ENCODE assay signal across 8 cellular contexts in genomic region chr3:141486735-141487418, GRCh38. TPM values are rescaled to one million over a fixed set of nuclear protein-coding genes. Genes with fewer than 3 reads are reported as not detected.
DNase-seq lines count a peak whose midpoint lies in the region; ATAC-seq and TF ChIP-seq lines count a peak whose summit lies in the region.

RASA2 (plus strand) TSS chr3:141487027; CDS start chr3:141487084, 57 bp downstream.

- peak within 1 kb of the TSS; percentile 92 to 97 (median 96) for H3K27ac Mint-ChIP-seq in nephron

- ATAC-seq in GM21825 (IDR thresholded peaks at IDR 0.05; ENCODE audit: unreplicated experiment): peak; percentile 66
- peak; percentile 62 for ATAC-seq in RWPE2 (ENCODE audit: low read depth)

- H3K27me3 Mint-ChIP-seq in nephron (ENCODE audit: low read depth): no peaks in the 10 kb centered on the region

- H3K4me1 ChIP-seq in RWPE2 (ENCODE audit: insufficient read depth, poor library complexity, severe bottlenecking): peaks cover 29% of the 10 kb centered on the region
- H3K4me1 ChIP-seq in stomach: peaks cover 13 to 59% (median 28%) of the 10 kb centered on the region in 4 donors

- TF ChIP-seq CTCF in RWPE2 (IDR thresholded peaks at IDR 0.05; ENCODE audit: poor library complexity, severe bottlenecking) (no peak), nephron (IDR thresholded peaks at IDR 0.05; ENCODE audit: unreplicated experiment in 3 of 3) (no peak), stomach (IDR thresholded peaks at IDR 0.05) (no peak)

- TF ChIP-seq EP300 in stomach (IDR thresholded peaks at IDR 0.05): no peak

- H3K4me1 Mint-ChIP-seq in nephron: peaks cover 31% of the 10 kb centered on the region

- H3K27ac ChIP-seq in RWPE2 (ENCODE audit: poor library complexity, severe bottlenecking): peak within 1 kb of the TSS; percentile 92
- peak within 1 kb of the TSS; percentile 95 to 100 (median 98) for H3K27ac ChIP-seq in stomach

- no peak for TF ChIP-seq POLR2A in stomach (IDR thresholded peaks at IDR 0.05)

- H3K36me3 ChIP-seq in RWPE2 (ENCODE audit: low read depth) (no peaks in the 10 kb centered on the region), stomach (no peaks in the 10 kb centered on the region)

- H3K27me3 ChIP-seq in RWPE2 (ENCODE audit: insufficient read depth, poor library complexity, severe bottlenecking): no peaks in the 10 kb centered on the region
- no peaks in the 10 kb centered on the region for H3K27me3 ChIP-seq in stomach

- peak within 1 kb of the TSS; percentile 96 for H3K4me3 ChIP-seq in RWPE2 (ENCODE audit: severe bottlenecking)
- peak within 1 kb of the TSS; percentile 75 to 95 (median 89) for H3K4me3 ChIP-seq in stomach

- intact Hi-C loops in stomach (cut with DNase I; ENCODE audit: low total_unique reads): no loop called here

- no peaks in the 10 kb centered on the region for H3K9me3 ChIP-seq in RWPE2 (ENCODE audit: severe bottlenecking)
- no peaks in the 10 kb centered on the region for H3K9me3 ChIP-seq in stomach

- DNase-seq in Daoy (ENCODE audit: low read depth) (peak; percentile 90), LHCN-M2 (ENCODE audit: low read depth) (peak; percentile 95), RWPE2 (ENCODE audit: low spot score) (peak; percentile 83), fibroblast of the conjunctiva (ENCODE audit: low read depth) (peak; percentile 71), stomach (peak; percentile 73)
- peak; percentile 89 for DNase-seq in activated effector memory CD4-positive, alpha-beta T cell treated with anti-CD3 and anti-CD28 coated beads, Interleukin-2, amount 50 U/mL, for 16 hours

- H3K4me3 Mint-ChIP-seq in nephron: peak within 1 kb of the TSS; percentile 88 to 95 (median 91)

- 0 to 3% (median 1%) methylated on average over 8 to 86 of the region's 86 CpGs for WGBS in stomach, 5 donors

- no peaks in the 10 kb centered on the region for H3K9me3 Mint-ChIP-seq in nephron

- no peaks in the 10 kb centered on the region for H3K36me3 Mint-ChIP-seq in nephron (ENCODE audit: low read depth)

RNA-seq across cellular contexts. Expression of gene RASA2, which starts in this region (rescaled TPM):
- 13.7 and 17.1 TPM in 2 replicates for total RNA-seq in Daoy (2014; rRNA removed; shearing (Covaris generic))
- 10.9 and 11.3 TPM in 2 replicates for total RNA-seq in LHCN-M2 (2014; rRNA removed)
- polyA plus RNA-seq in LHCN-M2 (2012): 2.3 TPM
- 10 to 100 TPM in 4 of 5 donors, 1 to 10 TPM in 1; 6.2 to 32.1 (median 21.7) TPM for total RNA-seq in stomach
- polyA plus RNA-seq in stomach: 1 to 10 TPM; 2.6 to 3.8 (median 3.4) TPM

Comparison
In these comparisons a context has a peak if more than half of its experiments do, and no peak if none do; other contexts are left out.
1. Peak in every context shown above with its lines: DNase-seq, ATAC-seq, H3K4me3 ChIP-seq and H3K27ac ChIP-seq.